Comparison of ENCODE assay signal across 1 cellular context in the genomic region with DNA sequence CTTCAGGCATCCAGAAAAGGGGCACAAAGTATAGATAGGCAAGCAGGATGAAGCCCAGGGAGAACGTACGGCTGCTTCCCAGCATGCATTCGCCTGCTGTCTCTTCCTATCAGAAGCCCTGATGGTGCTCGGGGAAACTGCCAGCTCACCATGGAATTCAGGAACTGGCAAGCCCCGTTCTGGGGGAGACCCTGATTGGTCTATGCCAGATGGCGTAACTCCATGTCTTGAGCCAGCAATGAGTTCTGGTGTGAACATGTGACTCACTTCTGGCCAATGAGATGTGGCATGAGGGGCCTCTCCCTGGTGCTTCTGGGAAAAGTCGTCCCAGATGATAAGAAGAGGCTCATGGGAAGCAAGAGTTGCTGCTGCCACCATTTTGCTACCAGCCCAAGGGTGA.
TF ChIP-seq lines count a peak whose summit lies in the region.

No MANE protein-coding gene starts in this region.

TF ChIP-seq in K562, 482 proteins besides CTCF, POLR2A, EP300 and RAD21:
- TF ChIP-seq, protein P1, sequence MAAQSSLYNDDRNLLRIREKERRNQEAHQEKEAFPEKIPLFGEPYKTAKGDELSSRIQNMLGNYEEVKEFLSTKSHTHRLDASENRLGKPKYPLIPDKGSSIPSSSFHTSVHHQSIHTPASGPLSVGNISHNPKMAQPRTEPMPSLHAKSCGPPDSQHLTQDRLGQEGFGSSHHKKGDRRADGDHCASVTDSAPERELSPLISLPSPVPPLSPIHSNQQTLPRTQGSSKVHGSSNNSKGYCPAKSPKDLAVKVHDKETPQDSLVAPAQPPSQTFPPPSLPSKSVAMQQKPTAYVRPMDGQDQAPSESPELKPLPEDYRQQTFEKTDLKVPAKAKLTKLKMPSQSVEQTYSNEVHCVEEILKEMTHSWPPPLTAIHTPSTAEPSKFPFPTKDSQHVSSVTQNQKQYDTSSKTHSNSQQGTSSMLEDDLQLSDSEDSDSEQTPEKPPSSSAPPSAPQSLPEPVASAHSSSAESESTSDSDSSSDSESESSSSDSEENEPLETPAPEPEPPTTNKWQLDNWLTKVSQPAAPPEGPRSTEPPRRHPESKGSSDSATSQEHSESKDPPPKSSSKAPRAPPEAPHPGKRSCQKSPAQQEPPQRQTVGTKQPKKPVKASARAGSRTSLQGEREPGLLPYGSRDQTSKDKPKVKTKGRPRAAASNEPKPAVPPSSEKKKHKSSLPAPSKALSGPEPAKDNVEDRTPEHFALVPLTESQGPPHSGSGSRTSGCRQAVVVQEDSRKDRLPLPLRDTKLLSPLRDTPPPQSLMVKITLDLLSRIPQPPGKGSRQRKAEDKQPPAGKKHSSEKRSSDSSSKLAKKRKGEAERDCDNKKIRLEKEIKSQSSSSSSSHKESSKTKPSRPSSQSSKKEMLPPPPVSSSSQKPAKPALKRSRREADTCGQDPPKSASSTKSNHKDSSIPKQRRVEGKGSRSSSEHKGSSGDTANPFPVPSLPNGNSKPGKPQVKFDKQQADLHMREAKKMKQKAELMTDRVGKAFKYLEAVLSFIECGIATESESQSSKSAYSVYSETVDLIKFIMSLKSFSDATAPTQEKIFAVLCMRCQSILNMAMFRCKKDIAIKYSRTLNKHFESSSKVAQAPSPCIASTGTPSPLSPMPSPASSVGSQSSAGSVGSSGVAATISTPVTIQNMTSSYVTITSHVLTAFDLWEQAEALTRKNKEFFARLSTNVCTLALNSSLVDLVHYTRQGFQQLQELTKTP (IDR thresholded peaks at IDR 0.05; ENCODE audit: low read depth in 1 of 2, partially characterized antibody in 2 of 2) = peak in 1 of 2 experiments; percentile 86
- TF ChIP-seq HMG20A (CRISPR knock-in tag; conservative IDR thresholded peaks at IDR 0.05) (no peak), ZNF696 (CRISPR knock-in tag; conservative IDR thresholded peaks at IDR 0.05) (no peak)
- TF ChIP-seq, protein P2, sequence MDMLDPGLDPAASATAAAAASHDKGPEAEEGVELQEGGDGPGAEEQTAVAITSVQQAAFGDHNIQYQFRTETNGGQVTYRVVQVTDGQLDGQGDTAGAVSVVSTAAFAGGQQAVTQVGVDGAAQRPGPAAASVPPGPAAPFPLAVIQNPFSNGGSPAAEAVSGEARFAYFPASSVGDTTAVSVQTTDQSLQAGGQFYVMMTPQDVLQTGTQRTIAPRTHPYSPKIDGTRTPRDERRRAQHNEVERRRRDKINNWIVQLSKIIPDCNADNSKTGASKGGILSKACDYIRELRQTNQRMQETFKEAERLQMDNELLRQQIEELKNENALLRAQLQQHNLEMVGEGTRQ (CRISPR knock-in tag; IDR thresholded peaks at IDR 0.05) = peak; percentile 55
TF ChIP-seq in K562: peak in this region for 2.
